ENCODE assay signal across 20 cellular contexts in the genomic region with DNA sequence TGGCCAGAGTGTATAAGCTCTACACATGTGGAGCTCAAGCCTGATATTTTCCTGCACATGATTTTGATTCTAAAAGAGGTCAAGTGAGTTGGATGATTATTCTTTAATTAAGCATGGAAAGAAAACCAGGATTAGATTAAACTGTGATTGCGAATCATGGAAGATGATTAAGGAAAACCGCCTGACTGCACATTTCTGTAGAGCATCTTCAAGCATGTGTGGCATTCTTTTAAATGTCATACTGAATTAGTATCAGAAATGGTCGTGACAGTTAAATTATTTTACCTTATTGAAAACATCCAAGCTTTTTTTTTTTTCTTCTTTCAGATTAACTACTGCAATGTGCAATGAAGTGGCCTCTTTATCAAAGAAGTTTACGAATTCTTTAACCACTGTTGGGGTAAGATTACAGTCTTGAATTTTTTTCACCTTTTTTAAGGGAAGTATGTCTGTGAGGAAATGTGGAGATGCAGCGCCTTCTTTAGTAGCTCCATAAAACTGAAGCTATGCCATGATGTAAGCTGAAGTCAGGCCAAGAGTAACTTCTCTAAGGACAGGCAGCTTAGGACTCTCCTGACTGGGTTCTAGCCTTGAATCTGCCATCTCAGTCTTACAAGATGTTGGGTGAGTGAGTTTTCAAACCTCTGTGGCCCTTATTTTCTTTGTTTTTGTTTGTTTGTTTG.
"Had no signal": no experiment of that assay in that cellular context is flagged by ENCODE, and none has a peak within 500 bp of the region (broad histone marks: within the 10 kb centered on the region; RNA-seq: fewer than 3 reads in every experiment).

No MANE protein-coding gene starts in this region.

- H3K27ac ChIP-seq: gastrocnemius medialis, neutrophil, ovary, psoas muscle, right lobe of liver, uterus had no signal

- H3K27me3 ChIP-seq: gastrocnemius medialis, neutrophil, ovary, right lobe of liver, uterus had no signal

- H3K4me1 ChIP-seq: gastrocnemius medialis, psoas muscle, right lobe of liver, uterus had no signal

- H3K4me3 ChIP-seq: gastrocnemius medialis, ovary, psoas muscle, right lobe of liver, uterus had no signal

- DNase-seq: activated CD8-positive, alpha-beta memory T cell treated with anti-CD3 and anti-CD28 coated beads for 24 hours; activated CD8-positive, alpha-beta memory T cell treated with anti-CD3 and anti-CD28 coated beads, Interleukin-2, amount 50 U/mL, for 4 hours; activated T-cell treated with anti-CD3 and anti-CD28 coated beads, Interleukin-2, amount 50 U/mL, for 24 hours; central memory CD4-positive, alpha-beta T cell; effector memory CD4-positive, alpha-beta T cell; gastrocnemius medialis; hippocampal formation; left ventricle myocardium superior; mammary epithelial cell; ovary; psoas muscle; right lobe of liver; small intestine; trophoblast cell; uterus had no signal

- H3K36me3 ChIP-seq: ovary, uterus had no signal

- ATAC-seq: activated T-helper 17 cell treated with anti-CD3 and anti-CD28 coated beads, Interleukin-2, amount 50 U/mL, for 72 hours; gastrocnemius medialis; left ventricle myocardium superior; natural killer cell treated with Interleukin-12 subunit alpha and Interleukin-12 subunit beta and Interleukin-15 and Interleukin-18, amount 100 ng/mL, for 72 hours; psoas muscle; right lobe of liver; stimulated activated memory B cell treated with anti-CD40 and anti-IgM and Interleukin-4, amounts not matched to agents 10 μg/mL and 1 μg/mL and 100 μg/mL, for 72 hours; WTC11 had no signal

- H3K9me3 ChIP-seq: gastrocnemius medialis, neutrophil, ovary, psoas muscle, right lobe of liver, uterus had no signal
